10 cellular contexts compared by ENCODE assay signal in the genomic region with DNA sequence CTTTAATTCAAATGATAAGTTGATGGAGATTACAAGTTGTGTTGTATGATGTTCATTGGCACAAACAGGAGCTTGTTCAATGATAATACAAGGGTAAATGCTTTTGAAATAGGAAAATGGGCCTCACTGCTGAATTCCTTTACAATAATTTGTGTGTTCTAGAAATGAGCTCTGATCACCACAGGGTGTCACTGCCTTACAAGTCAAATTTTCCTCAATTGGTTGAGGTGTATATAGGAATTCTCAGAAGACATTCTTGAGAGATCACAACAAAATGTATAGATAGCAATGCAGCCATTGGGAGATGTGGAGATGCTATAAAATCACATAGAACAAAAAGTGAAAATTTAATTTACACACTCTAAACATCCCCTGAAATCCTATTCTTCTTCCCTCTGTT. TPM values are rescaled to one million over a fixed set of nuclear protein-coding genes. Genes with fewer than 3 reads are reported as not detected.
DNase-seq lines count a peak whose midpoint lies in the region; ATAC-seq, FAIRE-seq and TF ChIP-seq lines count a peak whose summit lies in the region.
"Had no signal": no experiment of that assay in that cellular context is flagged by ENCODE, and none has a peak within 500 bp of the region (broad histone marks: within the 10 kb centered on the region; RNA-seq: fewer than 3 reads in every experiment).

No MANE protein-coding gene starts in this region.

- H3K27ac ChIP-seq in GM12878 (ENCODE audit: control insufficient read depth, insufficient read depth), result no peak overlapping the region
- H3K27ac ChIP-seq: heart right ventricle had no signal

- peaks cover 4 to 12% (median 11%) of the 10 kb centered on the region in 4 donors for H3K4me1 Mint-ChIP-seq in naive thymus-derived CD8-positive, alpha-beta T cell

- H3K4me2 ChIP-seq in GM12878 (ENCODE audit: control insufficient read depth, insufficient read depth), result no peak overlapping the region

- no peak overlapping the region for H3K4me3 Mint-ChIP-seq in naive thymus-derived CD8-positive, alpha-beta T cell

- no peaks in the 10 kb centered on the region for H3K79me2 ChIP-seq in GM12878 (ENCODE audit: control insufficient read depth, insufficient read depth, low read length)

- no peaks in the 10 kb centered on the region for H3K27me3 ChIP-seq in GM12878 (replicated peaks in 1 of 2; ENCODE audit: control insufficient read depth in 2 of 2, insufficient read depth in 2 of 2, low read length in 1 of 2)

- peak overlapping the region in 1 of 10 donors; percentile 49 for H3K27ac Mint-ChIP-seq in naive thymus-derived CD8-positive, alpha-beta T cell

- RAD21 ChIA-PET in GM12878 (lab: Charles Lee; ENCODE audit: unreplicated experiment), result interaction anchor here (1.0 to 1.6 kb wide), 3 partner anchors 445 to 449 kb away, joined by 4 to 10 read pairs (median 7); no protein-coding TSS in a partner anchor

- H4K20me1 ChIP-seq in GM12878 (ENCODE audit: control insufficient read depth, insufficient read depth), result no peaks in the 10 kb centered on the region

- no peaks in the 10 kb centered on the region for H3K9me3 ChIP-seq in GM12878 (replicated peaks; ENCODE audit: control insufficient read depth, insufficient read depth, low read length)
- H3K9me3 ChIP-seq: heart right ventricle had no signal

- no peak overlapping the region for H2AFZ ChIP-seq in GM12878 (ENCODE audit: control insufficient read depth, low read depth, low read length)

- POLR2A ChIA-PET in GM12878 (lab: Charles Lee), result no interaction called here
- POLR2A ChIA-PET in naive thymus-derived CD8-positive, alpha-beta T cell (lab: Charles Lee), result interaction anchor here (0.9 kb wide), 1 partner anchor 499 kb away, joined by 3 read pairs; no protein-coding TSS in a partner anchor

- ATAC-seq in GM12878 (no peak), HG02981 (IDR thresholded peaks at IDR 0.05; ENCODE audit: unreplicated experiment) (no peak), HG02610 (IDR thresholded peaks at IDR 0.05; ENCODE audit: unreplicated experiment) (no peak)
- peak in 1 of 2 donors; percentile 67 for ATAC-seq in naive thymus-derived CD8-positive, alpha-beta T cell
- ATAC-seq: heart right ventricle had no signal

- BruUV-seq in GM12878 (replicated peaks; lab: Mats Ljungman, UMichigan), result no TSS peak

- intact Hi-C loops in GM12878 (cut with micrococcal nuclease; ENCODE audit: unreplicated experiment), result loop anchor here (2.0 to 10.0 kb wide), 2 partner anchors 283 to 445 kb away; a partner anchor contains a TSS

- peak; percentile 15 to 37 (median 19); a peak in 2 of 6 replicates for TF ChIP-seq CTCF in GM12878 (IDR thresholded peaks at IDR 0.05 in 2 of 3, conservative IDR thresholded peaks at IDR 0.05 in 1 of 3; ENCODE audit: control insufficient read depth in 2 of 3, extremely low read depth in 1 of 3, insufficient read depth in 1 of 3, low read depth in 3 of 3, low read length in 3 of 3)

- FAIRE-seq in GM12878 (lab: Jason Lieb, UNC), result no peak

- in situ Hi-C loops in GM12878 (cut with MboI), result loop anchor here (10.0 to 25.0 kb wide), 2 partner anchors 433 to 706 kb away; a partner anchor contains a TSS

- DNase-seq in NOMO-1 treated with DMSO at 0.1 percent for 48 hours (lab: John Stamatoyannopoulos, UW; ENCODE audit: unreplicated experiment), result peak; percentile 9
- no peak for DNase-seq in NOMO-1 (lab: John Stamatoyannopoulos, UW; ENCODE audit: unreplicated experiment in 2 of 2)
- DNase-seq in M059J (ENCODE audit: low read depth), result peak; percentile 29
- no peak for DNase-seq in GM12878 (ENCODE audit: low read depth, low spot score)
- DNase-seq in naive thymus-derived CD8-positive, alpha-beta T cell, result peak in 6 of 10 donors; percentile 19 to 54 (median 37)
- no peak for DNase-seq in DMS79 treated with DMSO at 0.1 percent for 48 hours (lab: John Stamatoyannopoulos, UW)
- DNase-seq: heart right ventricle; stimulated activated CD4-positive, alpha-beta T cell treated with anti-CD3 and anti-CD28 coated beads, Interleukin-2, amount 100 ng/mL, for 24 hours had no signal

- H3K36me3 Mint-ChIP-seq in naive thymus-derived CD8-positive, alpha-beta T cell, result no peaks in the 10 kb centered on the region

- H3K9ac ChIP-seq in GM12878 (ENCODE audit: control insufficient read depth, insufficient read depth, low read length), result no peak overlapping the region

- TF ChIP-seq EP300 in GM12878 (IDR thresholded peaks at IDR 0.05; ENCODE audit: borderline replicate concordance in 1 of 2, control insufficient read depth in 1 of 2, low read depth in 2 of 2, low read length in 2 of 2), result no peak

- CTCF ChIA-PET in GM12878 (lab: Yijun Ruan, JAX), result interaction anchor here (1.2 to 3.6 kb wide), 3 partner anchors 18 to 446 kb away, joined by 3 to 36 read pairs (median 4); a partner anchor contains a TSS

- TF ChIP-seq POLR2A in GM12878 (IDR thresholded peaks at IDR 0.05; ENCODE audit: low read depth, low read length), result no peak

- peak; percentile 65 for TF ChIP-seq RAD21 in GM12878 (IDR thresholded peaks at IDR 0.05; ENCODE audit: insufficient read depth, low read depth, low read length)

- no peak overlapping the region for H3K4me3 ChIP-seq in GM12878
- H3K4me3 ChIP-seq: heart right ventricle had no signal

- no peaks in the 10 kb centered on the region for H3K9me3 Mint-ChIP-seq in naive thymus-derived CD8-positive, alpha-beta T cell

- H3K4me1 ChIP-seq in GM12878 (ENCODE audit: control insufficient read depth, insufficient read depth, low read length), result no peaks in the 10 kb centered on the region
- H3K4me1 ChIP-seq: heart right ventricle had no signal

- no peaks in the 10 kb centered on the region for H3K27me3 Mint-ChIP-seq in naive thymus-derived CD8-positive, alpha-beta T cell

- no peaks in the 10 kb centered on the region; a peak in 1 of 4 replicates for H3K36me3 ChIP-seq in GM12878 (ENCODE audit: control insufficient read depth in 2 of 2, insufficient read depth in 2 of 2, low read length in 1 of 2)

- SMC1A ChIA-PET in GM12878 (lab: Charles Lee; ENCODE audit: uncharacterized antibody, unreplicated experiment), result interaction anchor here (0.6 to 2.5 kb wide), 4 partner anchors 395 to 452 kb away, joined by 3 to 12 read pairs (median 6); no protein-coding TSS in a partner anchor

TF ChIP-seq in GM12878, 131 proteins besides CTCF, POLR2A, EP300 and RAD21:
- TF ChIP-seq RUNX3 (IDR thresholded peaks at IDR 0.05; ENCODE audit: low read length) (no peak), SMC3 (IDR thresholded peaks at IDR 0.05; ENCODE audit: borderline replicate concordance, low read length) (peak; percentile 36; the same call in 1 of the 2 replicates)
TF ChIP-seq in GM12878: peak in this region for 1.

RNA-seq across cellular contexts. Expression of a gene that starts 49.6 kb away (rescaled TPM):
- total RNA-seq in M059J (2014; rRNA removed; shearing (Covaris generic)), result 0.27 TPM in 1 of 2 replicates, not detected in the other
- total RNA-seq in GM12878 (2013; cell fraction: nucleolus; rRNA removed), result 47.5 and 49.1 TPM in 2 replicates
- total RNA-seq in GM12878 (2014; rRNA removed) (0.79 and 1.1 TPM in 2 replicates), GM12878 (2014; rRNA removed; fragmentation: Illumina TruSeq; extraction: Trizol) (0.92 and 1.1 TPM in 2 replicates), GM12878 (2021) (1.4 and 1.9 TPM in 2 replicates)
- polyA plus RNA-seq in GM12878 (2011; ENCODE audit: low read depth), result 1.6 TPM
- polyA plus RNA-seq in GM12878 (2011; rRNA removed) (25.1 and 27.3 TPM in 2 replicates), GM12878 (2014; fragmentation: Illumina TruSeq; extraction: Trizol) (1.7 and 1.9 TPM in 2 replicates), GM12878 (2014; fragmentation: Nextera tagmentation; extraction: Ambion mirVana) (under 1 TPM; 0.31 to 0.39 TPM), GM12878 (2014; rRNA removed) (1.6 and 1.8 TPM in 2 replicates), GM12878 (2016; fragmentation: Nextera tagmentation; extraction: Ambion mirVana) (under 1 TPM; 0.79 to 0.87 TPM)
- 30.0 and 30.2 TPM in 2 replicates for polyA plus RNA-seq in GM12878 (2011; cell fraction: cytosol; rRNA removed)
- 57.3 and 86.0 TPM in 2 replicates for polyA plus RNA-seq in GM12878 (2011; cell fraction: nucleus; rRNA removed)
- polyA plus RNA-seq in GM12878 (2012), result 1.2 and 2.6 TPM in 2 replicates
- polyA minus RNA-seq in GM12878 (2011; rRNA and poly(A)+ RNA removed), result 38.3 and 43.3 TPM in 2 replicates
- 8.3 and 8.8 TPM in 2 replicates for polyA minus RNA-seq in GM12878 (2011; cell fraction: cytosol; rRNA and poly(A)+ RNA removed)
- polyA minus RNA-seq in GM12878 (2011; cell fraction: nucleus; rRNA and poly(A)+ RNA removed), result 22.0 and 26.9 TPM in 2 replicates
- 1 to 10 TPM; 2.1 to 2.4 TPM for total RNA-seq in naive thymus-derived CD8-positive, alpha-beta T cell
- under 1 TPM in 2 of 3 donors, not detected in 1; 0.07 to 0.29 TPM for polyA plus RNA-seq in naive thymus-derived CD8-positive, alpha-beta T cell

Comparison
In these comparisons a context has a peak if more than half of its experiments do, and no peak if none do; other contexts are left out.
1. DNase-seq: peak in NOMO-1 treated with DMSO at 0.1 percent for 48 hours (single experiment), M059J (single experiment) and naive thymus-derived CD8-positive, alpha-beta T cell (6 of 10); none in NOMO-1 (0 of 2), GM12878 (single experiment) and DMS79 treated with DMSO at 0.1 percent for 48 hours (single experiment).